ENCODE assay signal across 28 cellular contexts in the genomic region with DNA sequence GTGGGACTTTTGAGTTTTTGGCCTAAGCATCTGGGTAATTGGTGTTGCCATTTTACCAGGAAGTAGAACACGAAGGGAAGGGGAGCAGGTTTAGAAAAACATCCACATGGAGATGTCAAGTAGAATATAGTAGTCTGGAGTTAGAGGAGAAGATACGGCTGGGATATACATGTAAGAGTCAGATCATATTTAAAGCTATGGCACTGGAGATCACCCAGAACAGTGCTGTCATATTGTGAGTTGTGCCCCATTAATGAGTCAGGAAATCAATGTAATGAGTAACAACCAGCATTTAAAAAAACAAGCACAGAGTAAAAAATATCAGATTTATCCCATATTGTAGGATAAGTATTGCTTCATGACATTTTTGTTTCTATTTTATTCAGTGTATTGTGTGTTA. TPM values are rescaled to one million over a fixed set of nuclear protein-coding genes. Genes with fewer than 3 reads are reported as not detected.
A peak's percentile ranks its signal among the peaks of the same experiment; 100 is the strongest.
DNase-seq lines count a peak whose midpoint lies in the region; ATAC-seq and TF ChIP-seq lines count a peak whose summit lies in the region.
"Had no signal": no experiment of that assay in that cellular context is flagged by ENCODE, and none has a peak within 500 bp of the region (broad histone marks: within the 10 kb centered on the region; RNA-seq: fewer than 3 reads in every experiment).

No MANE protein-coding gene starts in this region.

- H3K27me3 Mint-ChIP-seq in MCF 10A (ENCODE audit: insufficient read depth, unreplicated experiment) = no peaks in the 10 kb centered on the region
- H3K27me3 Mint-ChIP-seq: activated naive CD8-positive, alpha-beta T cell treated with anti-CD3 and anti-CD28 coated beads for 36 hours had no signal

- H3K9me3 Mint-ChIP-seq in MCF 10A (ENCODE audit: unreplicated experiment) = no peaks in the 10 kb centered on the region
- H3K9me3 Mint-ChIP-seq: activated naive CD8-positive, alpha-beta T cell treated with anti-CD3 and anti-CD28 coated beads for 36 hours; CD8-positive, alpha-beta T cell had no signal

- H3K36me3 Mint-ChIP-seq in MCF 10A (ENCODE audit: insufficient read depth, unreplicated experiment) = no peaks in the 10 kb centered on the region
- H3K36me3 Mint-ChIP-seq: activated naive CD8-positive, alpha-beta T cell treated with anti-CD3 and anti-CD28 coated beads for 36 hours had no signal

- peak overlapping the region; percentile 83 for H3K27ac Mint-ChIP-seq in MCF 10A (ENCODE audit: low read depth, unreplicated experiment)
- H3K27ac Mint-ChIP-seq: activated naive CD8-positive, alpha-beta T cell treated with anti-CD3 and anti-CD28 coated beads for 36 hours; CD8-positive, alpha-beta T cell had no signal

- no peak for TF ChIP-seq POLR2A in breast epithelium (IDR thresholded peaks at IDR 0.05)

- intact Hi-C loops in MCF 10A (cut with micrococcal nuclease) = loop anchor here (5.0 kb wide), 2 partner anchors 565 to 1715 kb away; a partner anchor contains a TSS
- intact Hi-C loops in breast epithelium (cut with DNase I; ENCODE audit: low total_unique reads) = no loop called here
- intact Hi-C loops in colonic mucosa (cut with DNase I) = loop anchor here (10.0 kb wide), 1 partner anchor 568 kb away; a partner anchor contains a TSS

- no peak for ATAC-seq in RWPE2 (ENCODE audit: low read depth)
- no peak for ATAC-seq in GM18907 (IDR thresholded peaks at IDR 0.05; ENCODE audit: unreplicated experiment)
- no peak for ATAC-seq in GM18520 (IDR thresholded peaks at IDR 0.05; ENCODE audit: unreplicated experiment)
- ATAC-seq: CD8-positive, alpha-beta T cell; heart left ventricle; left colon; Right ventricle myocardium inferior had no signal

- TF ChIP-seq CTCF in MCF 10A (IDR thresholded peaks at IDR 0.05; ENCODE audit: unreplicated experiment) (no peak), breast epithelium (IDR thresholded peaks at IDR 0.05) (no peak), RWPE2 (IDR thresholded peaks at IDR 0.05; ENCODE audit: poor library complexity, severe bottlenecking) (no peak), fibroblast of lung (conservative IDR thresholded peaks at IDR 0.05 in 1 of 2, IDR thresholded peaks at IDR 0.05 in 1 of 2; ENCODE audit: low read depth in 1 of 2, low read length in 2 of 2) (no peak), colonic mucosa (IDR thresholded peaks at IDR 0.05) (no peak)

- POLR2A ChIA-PET in MCF 10A (lab: Yijun Ruan, JAX) = interaction anchor here (0.6 to 3.6 kb wide), 2 partner anchors 239 to 494 kb away, joined by 4 to 25 read pairs; a partner anchor contains a TSS

- H3K4me3 ChIP-seq in breast epithelium = no peak overlapping the region
- H3K4me3 ChIP-seq in RWPE2 (ENCODE audit: severe bottlenecking) = no peak overlapping the region
- no peak overlapping the region for H3K4me3 ChIP-seq in fibroblast of lung (replicated peaks in 1 of 4; ENCODE audit: control extremely low read depth in 1 of 4, insufficient read depth in 1 of 4, low read depth in 3 of 4, low read length in 4 of 4)
- no peak overlapping the region for H3K4me3 ChIP-seq in colonic mucosa
- H3K4me3 ChIP-seq: ascending aorta, heart left ventricle, smooth muscle cell, upper lobe of left lung had no signal

- peaks cover 12% of the 10 kb centered on the region for H3K4me1 Mint-ChIP-seq in MCF 10A (ENCODE audit: insufficient read depth, unreplicated experiment)

- H3K9ac ChIP-seq in fibroblast of lung (ENCODE audit: insufficient read depth, low read length) = no peak overlapping the region
- no peak overlapping the region for H3K9ac ChIP-seq in colonic mucosa (ENCODE audit: low read depth in 2 of 2, low read length in 2 of 2)

- no TSS peak for BruUV-seq in MCF 10A (replicated peaks; lab: Mats Ljungman, UMichigan)

- H3K4me1 ChIP-seq in breast epithelium (no peaks in the 10 kb centered on the region), RWPE2 (ENCODE audit: insufficient read depth, poor library complexity, severe bottlenecking) (peaks cover 45% of the 10 kb centered on the region), fibroblast of lung (ENCODE audit: control insufficient read depth, extremely low read depth, insufficient read depth, low read length) (peaks cover 7% of the 10 kb centered on the region), colonic mucosa (no peaks in the 10 kb centered on the region)

- H4K20me1 ChIP-seq in fibroblast of lung (ENCODE audit: control insufficient read depth, extremely low read depth, insufficient read depth, low read length) = no peaks in the 10 kb centered on the region

- H3K4me3 Mint-ChIP-seq in MCF 10A (ENCODE audit: unreplicated experiment) = peak overlapping the region; percentile 17
- H3K4me3 Mint-ChIP-seq: activated naive CD8-positive, alpha-beta T cell treated with anti-CD3 and anti-CD28 coated beads for 36 hours; CD8-positive, alpha-beta T cell had no signal

- no peak overlapping the region for H3K27ac ChIP-seq in breast epithelium
- H3K27ac ChIP-seq in RWPE2 (ENCODE audit: poor library complexity, severe bottlenecking) = peak overlapping the region; percentile 46
- H3K27ac ChIP-seq in fibroblast of lung (ENCODE audit: insufficient read depth, low read length) = no peak overlapping the region
- H3K27ac ChIP-seq in colonic mucosa = no peak overlapping the region
- H3K27ac ChIP-seq: 22Rv1, ascending aorta, heart left ventricle, neutrophil, upper lobe of left lung had no signal

- CTCF ChIA-PET in MCF 10A (lab: Yijun Ruan, JAX) = interaction anchor here (1.1 to 6.6 kb wide), 3 partner anchors 56 to 239 kb away, joined by 3 to 39 read pairs (median 5); a partner anchor contains a TSS

- no peaks in the 10 kb centered on the region for H3K27me3 ChIP-seq in breast epithelium
- no peaks in the 10 kb centered on the region for H3K27me3 ChIP-seq in RWPE2 (ENCODE audit: insufficient read depth, poor library complexity, severe bottlenecking)
- H3K27me3 ChIP-seq in fibroblast of lung (ENCODE audit: control insufficient read depth, insufficient read depth, low read length) = no peaks in the 10 kb centered on the region
- H3K27me3 ChIP-seq in colonic mucosa = no peaks in the 10 kb centered on the region
- H3K27me3 ChIP-seq: ascending aorta, heart left ventricle, neutrophil, upper lobe of left lung had no signal

- peaks cover 28% of the 10 kb centered on the region for H3K79me2 ChIP-seq in fibroblast of lung (ENCODE audit: control insufficient read depth, insufficient read depth, low read length)

- peak; percentile 33 for DNase-seq in MCF 10A (ENCODE audit: unreplicated experiment)
- DNase-seq in breast epithelium (ENCODE audit: low spot score in 2 of 2) = no peak
- no peak for DNase-seq in RWPE2 (ENCODE audit: low spot score)
- peak in 1 of 2 donors; percentile 11 for DNase-seq in fibroblast of lung (ENCODE audit: low read depth in 2 of 2)
- no peak for DNase-seq in NCI-H2196 treated with DMSO at 0.1 percent for 48 hours (lab: John Stamatoyannopoulos, UW; ENCODE audit: unreplicated experiment)
- no peak for DNase-seq in colonic mucosa
- DNase-seq: activated CD4-positive, alpha-beta T cell treated with anti-CD3 and anti-CD28 coated beads, Interleukin-2, amount 50 U/mL, for 4 hours; activated CD4-positive, CD25-positive, alpha-beta regulatory T cell; activated CD8-positive, alpha-beta memory T cell treated with anti-CD3 and anti-CD28 coated beads, Interleukin-2, amount 50 U/mL, for 4 hours; activated naive CD8-positive, alpha-beta T cell treated with anti-CD3 and anti-CD28 coated beads for 36 hours; CD8-positive, alpha-beta T cell; central memory CD4-positive, alpha-beta T cell; heart left ventricle; left colon; mesendoderm; NCI-H2171; NCI-H69; stimulated activated CD4-positive, alpha-beta T cell treated with anti-CD3 and anti-CD28 coated beads, Interleukin-2, amount 100 ng/mL, for 24 hours; substantia nigra; SW 1271; upper lobe of left lung had no signal

- H3K9me3 ChIP-seq in breast epithelium (no peaks in the 10 kb centered on the region), RWPE2 (ENCODE audit: severe bottlenecking) (no peaks in the 10 kb centered on the region), fibroblast of lung (ENCODE audit: control insufficient read depth, insufficient read depth, low read depth, low read length) (no peaks in the 10 kb centered on the region), colonic mucosa (no peaks in the 10 kb centered on the region)
- H3K9me3 ChIP-seq: ascending aorta, heart left ventricle, neutrophil had no signal

- H3K36me3 ChIP-seq in breast epithelium (no peaks in the 10 kb centered on the region), RWPE2 (ENCODE audit: low read depth) (peaks cover 4% of the 10 kb centered on the region), fibroblast of lung (ENCODE audit: control insufficient read depth, insufficient read depth, low read length) (no peaks in the 10 kb centered on the region), colonic mucosa (no peaks in the 10 kb centered on the region)
- H3K36me3 ChIP-seq: ascending aorta, neutrophil, upper lobe of left lung had no signal

- peak overlapping the region; percentile 41 for H3K4me2 ChIP-seq in fibroblast of lung (ENCODE audit: extremely low read depth, insufficient read depth, low read length)
- H3K4me2 ChIP-seq: smooth muscle cell had no signal

- H2AFZ ChIP-seq in fibroblast of lung (ENCODE audit: low read length) = peak overlapping the region; percentile 34

RNA-seq across cellular contexts. Expression of a gene that starts 4.2 kb away (rescaled TPM):
- 16.3 and 19.2 TPM in 2 replicates for total RNA-seq in MCF 10A (2022)
- 10 to 100 TPM in 2 of 3 donors, 1 to 10 TPM in 1; 9.0 to 23.3 (median 18.7) TPM for total RNA-seq in breast epithelium
- 10.8 and 10.9 TPM in 2 replicates for total RNA-seq in fibroblast of lung
- 8.5 and 12.4 TPM in 2 replicates for polyA plus RNA-seq in fibroblast of lung
- 3.5 and 4.9 TPM in 2 replicates for polyA plus RNA-seq in fibroblast of lung (2012)
- polyA minus RNA-seq in fibroblast of lung (ENCODE audit: low replicate concordance) = 0.71 and 1.1 TPM in 2 replicates
- total RNA-seq in colonic mucosa = 10 to 100 TPM in 1 of 2 donors, 1 to 10 TPM in 1; 9.0 to 17.5 TPM

RNA-seq across cellular contexts. Expression of a gene that starts 4.3 kb away (rescaled TPM):
- total RNA-seq in MCF 10A (2022) (34.5 and 40.0 TPM in 2 replicates), breast epithelium (10 to 100 TPM; 20.6 to 30.0 (median 29.5) TPM), fibroblast of lung (19.0 and 24.9 TPM in 2 replicates), colonic mucosa (10 to 100 TPM; 14.1 to 18.0 TPM)
- 36.0 and 37.7 TPM in 2 replicates for polyA plus RNA-seq in fibroblast of lung
- 20.3 and 22.6 TPM in 2 replicates for polyA plus RNA-seq in fibroblast of lung (2012)
- polyA minus RNA-seq in fibroblast of lung (ENCODE audit: low replicate concordance) = 15.3 and 35.7 TPM in 2 replicates
